8 cellular contexts compared by ENCODE assay signal in genomic region chr19:39031368-39032163, GRCh38. TPM values are rescaled to one million over a fixed set of nuclear protein-coding genes. Genes with fewer than 3 reads are reported as not detected.
DNase-seq lines count a peak whose midpoint lies in the region; ATAC-seq and TF ChIP-seq lines count a peak whose summit lies in the region.

No MANE protein-coding gene starts in this region.

- H3K27ac ChIP-seq in liver (ENCODE audit: low read depth in 1 of 2, low read length in 2 of 2): peak overlapping the region; percentile 63 to 90

- peaks cover 4 to 33% (median 16%) of the 10 kb centered on the region in 4 donors for H3K4me1 ChIP-seq in liver (ENCODE audit: control insufficient read depth in 4 of 4, insufficient read depth in 4 of 4, low read length in 3 of 4)

- H3K4me3 ChIP-seq in liver (ENCODE audit: low read depth in 1 of 3, low read length in 3 of 3): peak overlapping the region in 2 of 3 donors; percentile 46 to 80

- TF ChIP-seq RAD21 in liver (IDR thresholded peaks at IDR 0.05): peak in 1 of 2 donors; percentile 0

- peak; percentile 82 for DNase-seq in D341Med (ENCODE audit: low spot score)
- DNase-seq in NCI-H524 (lab: John Stamatoyannopoulos, UW): peak; percentile 46 to 59
- peak; percentile 92 to 93 for DNase-seq in activated CD4-positive, alpha-beta T cell treated with anti-CD3 and anti-CD28 coated beads, Interleukin-2, amount 50 U/mL, for 48 hours
- peak; percentile 54 for DNase-seq in dermis blood vessel endothelial cell
- peak; percentile 80 for DNase-seq in stimulated activated CD4-positive, alpha-beta T cell treated with anti-CD3 and anti-CD28 coated beads, Interleukin-4, amount 100 ng/mL, for 1 hour

- H3K9me3 ChIP-seq in liver (ENCODE audit: control insufficient read depth in 4 of 4, low read length in 3 of 4): no peaks in the 10 kb centered on the region

- peak; percentile 5 for TF ChIP-seq CTCF in liver (IDR thresholded peaks at IDR 0.05; ENCODE audit: low read depth, low read length, missing input control)

- WGBS in liver: under 1% methylated on average over 58 of the region's 58 CpGs

- H3K9ac ChIP-seq in liver (ENCODE audit: low read depth in 1 of 2, low read length in 2 of 2): no peak overlapping the region

- peaks cover 0 to 2% (median 0%) of the 10 kb centered on the region in 4 donors for H3K36me3 ChIP-seq in liver (ENCODE audit: control insufficient read depth in 4 of 4, insufficient read depth in 3 of 4, low read depth in 1 of 4, low read length in 3 of 4)

- ATAC-seq in HG02588 (IDR thresholded peaks at IDR 0.05; ENCODE audit: unreplicated experiment): peak; percentile 57
- ATAC-seq in GM21619 (IDR thresholded peaks at IDR 0.05; ENCODE audit: unreplicated experiment): no peak

- H3K27me3 ChIP-seq in liver (ENCODE audit: control insufficient read depth in 4 of 4, insufficient read depth in 4 of 4, low read length in 3 of 4): no peaks in the 10 kb centered on the region

TF ChIP-seq in liver, 16 proteins besides CTCF, POLR2A, EP300 and RAD21:
- no peak for TF ChIP-seq NR2F2 (IDR thresholded peaks at IDR 0.05)
- TF ChIP-seq YY1 (IDR thresholded peaks at IDR 0.05): peak; percentile 39
- no peak for TF ChIP-seq FOXA2 (IDR thresholded peaks at IDR 0.05)
- no peak for TF ChIP-seq MAX (IDR thresholded peaks at IDR 0.05)
- TF ChIP-seq SP1 (IDR thresholded peaks at IDR 0.05): peak; percentile 77
- TF ChIP-seq RXRA (IDR thresholded peaks at IDR 0.05): no peak
- TF ChIP-seq FOXA1 (IDR thresholded peaks at IDR 0.05): peak; percentile 50
- peak in 1 of 2 donors; percentile 2 for TF ChIP-seq HNF4A (conservative IDR thresholded peaks at IDR 0.05)
- TF ChIP-seq, protein P1, sequence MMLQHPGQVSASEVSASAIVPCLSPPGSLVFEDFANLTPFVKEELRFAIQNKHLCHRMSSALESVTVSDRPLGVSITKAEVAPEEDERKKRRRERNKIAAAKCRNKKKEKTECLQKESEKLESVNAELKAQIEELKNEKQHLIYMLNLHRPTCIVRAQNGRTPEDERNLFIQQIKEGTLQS (IDR thresholded peaks at IDR 0.05): no peak
- TF ChIP-seq TAF1 (conservative IDR thresholded peaks at IDR 0.05): no peak
- TF ChIP-seq, protein P2, sequence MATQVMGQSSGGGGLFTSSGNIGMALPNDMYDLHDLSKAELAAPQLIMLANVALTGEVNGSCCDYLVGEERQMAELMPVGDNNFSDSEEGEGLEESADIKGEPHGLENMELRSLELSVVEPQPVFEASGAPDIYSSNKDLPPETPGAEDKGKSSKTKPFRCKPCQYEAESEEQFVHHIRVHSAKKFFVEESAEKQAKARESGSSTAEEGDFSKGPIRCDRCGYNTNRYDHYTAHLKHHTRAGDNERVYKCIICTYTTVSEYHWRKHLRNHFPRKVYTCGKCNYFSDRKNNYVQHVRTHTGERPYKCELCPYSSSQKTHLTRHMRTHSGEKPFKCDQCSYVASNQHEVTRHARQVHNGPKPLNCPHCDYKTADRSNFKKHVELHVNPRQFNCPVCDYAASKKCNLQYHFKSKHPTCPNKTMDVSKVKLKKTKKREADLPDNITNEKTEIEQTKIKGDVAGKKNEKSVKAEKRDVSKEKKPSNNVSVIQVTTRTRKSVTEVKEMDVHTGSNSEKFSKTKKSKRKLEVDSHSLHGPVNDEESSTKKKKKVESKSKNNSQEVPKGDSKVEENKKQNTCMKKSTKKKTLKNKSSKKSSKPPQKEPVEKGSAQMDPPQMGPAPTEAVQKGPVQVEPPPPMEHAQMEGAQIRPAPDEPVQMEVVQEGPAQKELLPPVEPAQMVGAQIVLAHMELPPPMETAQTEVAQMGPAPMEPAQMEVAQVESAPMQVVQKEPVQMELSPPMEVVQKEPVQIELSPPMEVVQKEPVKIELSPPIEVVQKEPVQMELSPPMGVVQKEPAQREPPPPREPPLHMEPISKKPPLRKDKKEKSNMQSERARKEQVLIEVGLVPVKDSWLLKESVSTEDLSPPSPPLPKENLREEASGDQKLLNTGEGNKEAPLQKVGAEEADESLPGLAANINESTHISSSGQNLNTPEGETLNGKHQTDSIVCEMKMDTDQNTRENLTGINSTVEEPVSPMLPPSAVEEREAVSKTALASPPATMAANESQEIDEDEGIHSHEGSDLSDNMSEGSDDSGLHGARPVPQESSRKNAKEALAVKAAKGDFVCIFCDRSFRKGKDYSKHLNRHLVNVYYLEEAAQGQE (IDR thresholded peaks at IDR 0.05): peak; percentile 35
- no peak for TF ChIP-seq ZBTB33 (IDR thresholded peaks at IDR 0.05)
- no peak for TF ChIP-seq EGR1 (IDR thresholded peaks at IDR 0.05; ENCODE audit: low read depth in 2 of 2)
- TF ChIP-seq GABPA (IDR thresholded peaks at IDR 0.05 in 1 of 2, conservative IDR thresholded peaks at IDR 0.05 in 1 of 2): peak in 1 of 2 donors; percentile 31
- TF ChIP-seq HNF4G (IDR thresholded peaks at IDR 0.05): no peak
- TF ChIP-seq JUND (IDR thresholded peaks at IDR 0.05): peak in 1 of 2 donors; percentile 10

RNA-seq across cellular contexts. Expression of gene FBXO27, which starts 0.8 kb away (rescaled TPM):
- total RNA-seq in dermis blood vessel endothelial cell (0.98 and 1.5 TPM in 2 replicates), liver (1 to 10 TPM; 3.1 to 4.3 TPM)
- 1 to 10 TPM; 2.1 to 5.0 TPM for polyA plus RNA-seq in liver

RNA-seq across cellular contexts. Expression of gene ACP7, which starts 52.6 kb away (rescaled TPM):
- total RNA-seq in dermis blood vessel endothelial cell (0.19 TPM in 1 of 2 replicates, not detected in the other), liver (under 1 TPM in 1 of 2 donors, not detected in 1; 0.05 TPM)
- polyA plus RNA-seq in liver: not detected

RNA-seq across cellular contexts. Expression of gene FBXO17, which starts 56.0 kb away (rescaled TPM):
- total RNA-seq in dermis blood vessel endothelial cell: 15.6 and 17.9 TPM in 2 replicates
- 10 to 100 TPM; 21.3 to 31.9 TPM for total RNA-seq in liver
- polyA plus RNA-seq in liver: 10 to 100 TPM; 19.7 to 25.6 TPM
